In the genomic region with DNA sequence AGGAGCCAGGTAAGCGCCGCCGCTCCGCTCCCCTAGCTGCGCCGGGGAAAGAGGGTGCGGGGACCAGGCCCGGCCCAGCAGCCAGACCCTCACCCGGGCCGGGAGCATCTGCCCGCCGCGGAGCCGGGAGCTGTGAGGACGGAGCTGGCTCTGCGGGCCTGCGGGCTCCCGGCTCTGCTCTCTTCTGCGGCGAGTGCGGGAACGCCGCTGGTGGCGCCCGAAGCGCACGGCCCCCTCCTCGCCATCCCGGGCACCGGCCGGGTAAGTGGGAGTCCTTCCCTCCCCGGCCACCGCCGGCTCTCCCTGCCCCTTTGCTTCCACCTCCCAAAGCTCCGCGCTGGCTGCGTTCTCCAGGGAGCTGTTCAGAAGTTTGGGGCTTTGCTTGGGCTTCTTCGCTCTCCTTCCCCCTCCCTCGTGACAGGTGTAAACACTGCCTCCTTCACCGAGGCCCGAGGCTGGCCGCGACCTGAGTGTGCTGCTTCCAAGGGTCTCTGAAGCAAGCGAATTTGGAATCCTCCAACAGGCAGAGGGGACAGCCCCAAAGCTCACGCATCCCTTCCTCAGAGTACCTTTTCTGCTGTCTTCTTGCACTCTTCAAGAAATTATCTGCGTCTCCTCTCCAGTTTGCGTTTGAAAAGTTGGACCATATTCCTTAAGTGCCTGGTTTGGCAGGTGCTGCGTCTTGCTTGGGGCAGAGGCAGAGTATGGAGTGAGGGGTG, we compare ENCODE assay signal across 8 cellular contexts. TPM values are rescaled to one million over a fixed set of nuclear protein-coding genes. Genes with fewer than 3 reads are reported as not detected.
DNase-seq lines count a peak whose midpoint lies in the region; ATAC-seq and TF ChIP-seq lines count a peak whose summit lies in the region.

No MANE protein-coding gene starts in this region.

- H3K4me1 ChIP-seq in OCI-LY3 (ENCODE audit: low read length), result peaks cover 23% of the 10 kb centered on the region
- H3K4me1 ChIP-seq in adrenal gland (replicated peaks in 1 of 2), result peaks cover 3 to 26% of the 10 kb centered on the region in 2 donors
- no peaks in the 10 kb centered on the region for H3K4me1 ChIP-seq in iPS DF 6.9 (ENCODE audit: control insufficient read depth, insufficient read depth, low read length)
- peaks cover 3 to 16% (median 12%) of the 10 kb centered on the region in 3 donors for H3K4me1 ChIP-seq in skeletal muscle tissue (ENCODE audit: control insufficient read depth in 3 of 3, insufficient read depth in 3 of 3, low read length in 3 of 3)

- TF ChIP-seq CTCF in OCI-LY3 (IDR thresholded peaks at IDR 0.05; ENCODE audit: low read depth, low read length) (no peak), adrenal gland (IDR thresholded peaks at IDR 0.05) (no peak)

- intact Hi-C loops in adrenal gland (cut with DNase I), result loop anchor here (5.0 to 10.0 kb wide), 2 partner anchors 340 to 348 kb away; no protein-coding TSS in a partner anchor

- H2AFZ ChIP-seq in OCI-LY3 (ENCODE audit: low read depth, low read length), result no peak overlapping the region

- 0 to 1% (median 0%) methylated on average over 21 to 48 of the region's 48 CpGs for WGBS in adrenal gland, 4 donors
- WGBS in iPS DF 6.9 (ENCODE audit: insufficient coverage, insufficient read length), result no CpG with 5 or more reads among the region's 48 CpGs

- H4K20me1 ChIP-seq in OCI-LY3 (ENCODE audit: insufficient read depth, low read length), result peaks cover 33% of the 10 kb centered on the region

- H3K9ac ChIP-seq in OCI-LY3 (ENCODE audit: low read length) (peak overlapping the region; percentile 90), skeletal muscle tissue (ENCODE audit: low read depth in 1 of 3, low read length in 3 of 3) (peak overlapping the region; percentile 89 to 93 (median 89))

- H3K27me3 ChIP-seq in OCI-LY3 (ENCODE audit: low read depth, low read length) (no peaks in the 10 kb centered on the region), adrenal gland (no peaks in the 10 kb centered on the region), iPS DF 6.9 (ENCODE audit: control insufficient read depth, insufficient read depth, low read length) (no peaks in the 10 kb centered on the region), skeletal muscle tissue (ENCODE audit: control insufficient read depth in 3 of 3, insufficient read depth in 3 of 3, low read length in 3 of 3) (no peaks in the 10 kb centered on the region)

- peak overlapping the region; percentile 89 for H3K4me3 ChIP-seq in OCI-LY3 (ENCODE audit: low read length)
- H3K4me3 ChIP-seq in adrenal gland, result peak overlapping the region; percentile 63 to 84 (median 72)
- H3K4me3 ChIP-seq in iPS DF 6.9 (ENCODE audit: low read length), result peak overlapping the region; percentile 97
- peak overlapping the region; percentile 80 to 91 (median 84) for H3K4me3 ChIP-seq in skeletal muscle tissue (ENCODE audit: low read length in 3 of 3)

- peaks cover 56% of the 10 kb centered on the region for H3K79me2 ChIP-seq in OCI-LY3 (ENCODE audit: low read length)

- peak; percentile 12 for ATAC-seq in HG02759 (IDR thresholded peaks at IDR 0.05; ENCODE audit: unreplicated experiment)

- no peak for TF ChIP-seq POLR2A in adrenal gland (IDR thresholded peaks at IDR 0.05)

- H3K9me3 ChIP-seq in OCI-LY3 (ENCODE audit: insufficient read depth, low read length) (no peaks in the 10 kb centered on the region), adrenal gland (replicated peaks in 1 of 3) (no peaks in the 10 kb centered on the region), iPS DF 6.9 (ENCODE audit: control insufficient read depth, insufficient read depth, low read length) (no peaks in the 10 kb centered on the region), skeletal muscle tissue (ENCODE audit: control insufficient read depth in 3 of 3, low read length in 3 of 3) (no peaks in the 10 kb centered on the region)

- H3K4me2 ChIP-seq in OCI-LY3 (ENCODE audit: low read length), result peak overlapping the region; percentile 86

- H3K27ac ChIP-seq in OCI-LY3 (ENCODE audit: low read length), result peak overlapping the region; percentile 95
- H3K27ac ChIP-seq in adrenal gland, result peak overlapping the region; percentile 73 to 96 (median 95)
- H3K27ac ChIP-seq in iPS DF 6.9 (ENCODE audit: low read length), result no peak overlapping the region
- H3K27ac ChIP-seq in skeletal muscle tissue (ENCODE audit: low read depth, low read length), result peak overlapping the region; percentile 92

- peaks cover 23% of the 10 kb centered on the region for H3K36me3 ChIP-seq in OCI-LY3 (replicated peaks; ENCODE audit: low read depth, low read length)
- no peaks in the 10 kb centered on the region for H3K36me3 ChIP-seq in adrenal gland (replicated peaks in 1 of 2)
- no peaks in the 10 kb centered on the region for H3K36me3 ChIP-seq in iPS DF 6.9 (ENCODE audit: control insufficient read depth, insufficient read depth, low read length)
- H3K36me3 ChIP-seq in skeletal muscle tissue (ENCODE audit: control insufficient read depth in 3 of 3, insufficient read depth in 3 of 3, low read length in 3 of 3), result no peaks in the 10 kb centered on the region

- DNase-seq in DMS 273 (lab: John Stamatoyannopoulos, UW; ENCODE audit: unreplicated experiment) (peak; percentile 76), DMS 273 treated with DMSO at 0.1 percent for 48 hours (lab: John Stamatoyannopoulos, UW) (no peak), adrenal gland (peak in 6 of 7 donors; percentile 33 to 53 (median 44)), iPS DF 6.9 (ENCODE audit: low read depth, low spot score) (no peak), COLO829 (ENCODE audit: low spot score) (no peak)

RNA-seq across cellular contexts. Expression of gene AFTPH, which starts 0.6 kb away (rescaled TPM):
- total RNA-seq in adrenal gland (10 to 100 TPM; 25.7 to 42.3 (median 32.1) TPM), skeletal muscle tissue (36.0 TPM)
- polyA plus RNA-seq in adrenal gland, result 10 to 100 TPM; 35.1 to 58.5 (median 44.6) TPM

Comparison
In these comparisons a context has a peak if more than half of its experiments do, and no peak if none do; other contexts are left out.
1. DNase-seq: peak in DMS 273 (single experiment) and adrenal gland (6 of 7); none in DMS 273 treated with DMSO at 0.1 percent for 48 hours (single experiment), iPS DF 6.9 (single experiment) and COLO829 (single experiment).
2. Peak in every context shown above with its lines, with median percentiles within 50 percentile points of each other: H3K4me3 ChIP-seq.